Comparison of ENCODE assay signal across 8 cellular contexts in the genomic region with DNA sequence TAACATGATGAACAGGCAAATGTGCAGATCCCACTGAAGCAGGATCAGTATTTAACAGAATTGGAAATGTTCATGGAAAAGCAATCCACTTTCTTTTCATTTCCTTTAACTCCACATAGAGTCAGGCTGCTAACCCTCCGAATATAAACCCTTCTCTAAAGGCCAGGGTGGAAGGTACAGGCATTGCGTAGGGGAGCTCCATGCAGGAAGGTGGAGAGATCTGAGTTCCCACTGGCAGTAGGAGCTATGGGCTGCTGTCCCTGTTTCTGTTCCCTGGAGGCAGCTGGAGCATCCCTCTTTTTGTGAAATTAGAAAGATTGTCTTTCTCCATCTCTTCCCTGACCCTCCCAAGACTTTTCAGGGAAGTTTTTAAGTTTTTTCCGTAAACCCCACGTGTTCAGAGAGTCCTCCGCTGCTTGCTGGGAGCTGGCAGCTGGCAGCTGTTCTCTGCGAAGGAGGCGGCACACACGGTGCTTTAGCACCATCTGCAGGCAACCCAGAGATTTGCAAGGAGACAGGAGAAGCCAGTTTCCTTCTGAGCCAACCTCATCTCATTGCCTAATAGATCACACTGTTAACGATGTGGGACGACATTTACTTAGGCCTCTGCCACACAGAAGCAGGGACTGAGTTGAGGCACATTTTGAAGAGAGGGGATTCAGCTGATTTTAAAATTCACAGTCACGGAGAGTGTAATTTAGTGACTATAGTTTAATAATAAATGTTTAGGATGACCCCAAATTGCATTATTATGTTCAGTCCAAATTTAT. TPM values are rescaled to one million over a fixed set of nuclear protein-coding genes. Genes with fewer than 3 reads are reported as not detected.
DNase-seq lines count a peak whose midpoint lies in the region; ATAC-seq and TF ChIP-seq lines count a peak whose summit lies in the region.

No MANE protein-coding gene starts in this region.

- H3K27me3 ChIP-seq in HUES64 (ENCODE audit: insufficient read depth, low read length) (no peaks in the 10 kb centered on the region), OCI-LY3 (ENCODE audit: low read depth, low read length) (no peaks in the 10 kb centered on the region), muscle layer of duodenum (ENCODE audit: low read depth, low read length) (no peaks in the 10 kb centered on the region)

- TF ChIP-seq POLR2A in erythroblast (IDR thresholded peaks at IDR 0.05; ENCODE audit: low read length) = no peak

- H3K4me2 ChIP-seq in OCI-LY3 (ENCODE audit: low read length) = peak overlapping the region; percentile 89

- TF ChIP-seq CTCF in OCI-LY3 (IDR thresholded peaks at IDR 0.05; ENCODE audit: low read depth, low read length) = peak; percentile 83

- H3K4me1 ChIP-seq in HUES64 (ENCODE audit: insufficient read depth, low read length) (0 out of 2 replicates have a peak, but pooled peaks cover 3% of the 10 kb centered on the region), OCI-LY3 (ENCODE audit: low read length) (peaks cover 3% of the 10 kb centered on the region; the same call in 1 of the 2 replicates), muscle layer of duodenum (ENCODE audit: control insufficient read depth in 1 of 2, insufficient read depth in 2 of 2, low read length in 2 of 2) (no peaks in the 10 kb centered on the region)

- WGBS in HUES64 = 17% methylated on average over 10 of the region's 11 CpGs

- no peaks in the 10 kb centered on the region for H3K9me3 ChIP-seq in HUES64 (ENCODE audit: insufficient read depth, low read depth, low read length)
- no peaks in the 10 kb centered on the region for H3K9me3 ChIP-seq in OCI-LY3 (ENCODE audit: insufficient read depth, low read length)
- H3K9me3 ChIP-seq in muscle layer of duodenum (ENCODE audit: control insufficient read depth in 1 of 2, low read length in 2 of 2) = no peaks in the 10 kb centered on the region

- H3K4me3 ChIP-seq in HUES64 (ENCODE audit: low read length) = peak overlapping the region; percentile 25
- H3K4me3 ChIP-seq in OCI-LY3 (ENCODE audit: low read length) = peak overlapping the region; percentile 76
- peak overlapping the region; percentile 18 to 21 for H3K4me3 ChIP-seq in muscle layer of duodenum (ENCODE audit: low read depth in 1 of 2, low read length in 2 of 2)

- peak overlapping the region; percentile 42; the same call in 1 of the 2 replicates for H3K9ac ChIP-seq in HUES64 (ENCODE audit: low read depth, low read length)
- H3K9ac ChIP-seq in OCI-LY3 (ENCODE audit: low read length) = peak overlapping the region; percentile 54; the same call in 1 of the 2 replicates

- H3K36me3 ChIP-seq in HUES64 (ENCODE audit: insufficient read depth, low read length) (no peaks in the 10 kb centered on the region), OCI-LY3 (replicated peaks; ENCODE audit: low read depth, low read length) (no peaks in the 10 kb centered on the region), muscle layer of duodenum (ENCODE audit: control insufficient read depth in 1 of 2, insufficient read depth in 2 of 2, low read length in 2 of 2) (no peaks in the 10 kb centered on the region)

- H3K27ac ChIP-seq in HUES64 (ENCODE audit: low read depth, low read length) (no peak overlapping the region), OCI-LY3 (ENCODE audit: low read length) (no peak overlapping the region), muscle layer of duodenum (ENCODE audit: low read length) (peak overlapping the region; percentile 47)

- H2AFZ ChIP-seq in OCI-LY3 (ENCODE audit: low read depth, low read length) = peak overlapping the region; percentile 86

- ATAC-seq in GM21528 (IDR thresholded peaks at IDR 0.05; ENCODE audit: low FRiP score, unreplicated experiment) = peak; percentile 67

- H4K20me1 ChIP-seq in OCI-LY3 (ENCODE audit: insufficient read depth, low read length) = no peaks in the 10 kb centered on the region

- H3K79me2 ChIP-seq in OCI-LY3 (ENCODE audit: low read length) = no peaks in the 10 kb centered on the region

- DNase-seq in DMS153 (lab: John Stamatoyannopoulos, UW) (peak; percentile 87), activated T-cell treated with anti-CD3 and anti-CD28 coated beads for 1 hour (ENCODE audit: low read depth) (peak; percentile 49), erythroblast (lab: John Stamatoyannopoulos, UW) (peak; percentile 68 to 80)
- DNase-seq in stimulated activated CD8-positive, alpha-beta memory T cell treated with anti-CD3 and anti-CD28 coated beads, Interleukin-7, amount 100 ng/mL, for 1 hour (ENCODE audit: low read depth in 2 of 2) = peak; percentile 26 to 47

RNA-seq across cellular contexts. Expression of a gene that starts 55.4 kb away (rescaled TPM):
- polyA plus RNA-seq in HUES64 (2013, experiment 1 of 2) = 12.0 TPM
- polyA plus RNA-seq in HUES64 (2013, experiment 2 of 2) = 12.9 TPM

Comparison
In these comparisons a context has a peak if more than half of its experiments do, and no peak if none do; other contexts are left out.
1. DNase-seq: peak in every context shown above with its lines; median percentile 87 in DMS153; 74 in erythroblast; 49 in activated T-cell treated with anti-CD3 and anti-CD28 coated beads for 1 hour; 36 in stimulated activated CD8-positive, alpha-beta memory T cell treated with anti-CD3 and anti-CD28 coated beads, Interleukin-7, amount 100 ng/mL, for 1 hour.
2. H3K4me3 ChIP-seq: peak in every context shown above with its lines; median percentile 76 in OCI-LY3; 25 in HUES64; 20 in muscle layer of duodenum.